Comparison of ENCODE assay signal across 1 cellular context in genomic region chr10:119270893-119271361, GRCh38.
TF ChIP-seq lines count a peak whose summit lies in the region.

No MANE protein-coding gene starts in this region.

TF ChIP-seq in K562, 482 proteins besides CTCF, POLR2A, EP300 and RAD21 (continued from another document and continues in another):
- TF ChIP-seq CEBPZ (IDR thresholded peaks at IDR 0.05; ENCODE audit: borderline replicate concordance, low read depth, low read length) (no peak), GABPB1 (CRISPR knock-in tag; IDR thresholded peaks at IDR 0.05) (no peak), TFAP4 (CRISPR knock-in tag; IDR thresholded peaks at IDR 0.05; ENCODE audit: borderline replicate concordance) (no peak), ZNF79 (CRISPR knock-in tag; IDR thresholded peaks at IDR 0.05; ENCODE audit: low read depth) (no peak), ZBTB26 (CRISPR knock-in tag; IDR thresholded peaks at IDR 0.05) (no peak), ZNF384 (IDR thresholded peaks at IDR 0.05; ENCODE audit: low read depth, low read length) (no peak), KLF1 (tag; IDR thresholded peaks at IDR 0.05) (no peak), ARID1B (IDR thresholded peaks at IDR 0.05) (0 out of 2 replicates have a peak, but pooled peaks have one; percentile 27), SAP30 (IDR thresholded peaks at IDR 0.05; ENCODE audit: borderline replicate concordance, insufficient read depth, low read depth, low read length, poor library complexity, severe bottlenecking) (no peak), HDAC6 (IDR thresholded peaks at IDR 0.05; ENCODE audit: low read depth, low read length) (no peak), CBX8 (IDR thresholded peaks at IDR 0.05; ENCODE audit: borderline replicate concordance, extremely low read depth, low read depth, low read length, poor library complexity, severe bottlenecking) (no peak), FOXP4 (CRISPR knock-in tag; IDR thresholded peaks at IDR 0.05; ENCODE audit: borderline replicate concordance) (no peak), CREB3L1 (IDR thresholded peaks at IDR 0.05; ENCODE audit: borderline replicate concordance, low read depth) (peak; percentile 53; the same call in 1 of the 2 replicates), DEAF1 (CRISPR knock-in tag; IDR thresholded peaks at IDR 0.05) (no peak), ZNF124 (CRISPR knock-in tag; IDR thresholded peaks at IDR 0.05) (no peak), DMBX1 (CRISPR knock-in tag; IDR thresholded peaks at IDR 0.05; ENCODE audit: borderline replicate concordance) (no peak), RBM25 (IDR thresholded peaks at IDR 0.05; ENCODE audit: low read depth, low read length, severe bottlenecking) (no peak), SMAD4 (CRISPR knock-in tag; conservative IDR thresholded peaks at IDR 0.05) (peak; percentile 29; the same call in 1 of the 2 replicates), ZFPM2 (CRISPR knock-in tag; IDR thresholded peaks at IDR 0.05) (no peak), FOXA3 (CRISPR knock-in tag; conservative IDR thresholded peaks at IDR 0.05 in 1 of 2, IDR thresholded peaks at IDR 0.05 in 1 of 2) (no peak), NRF1 (conservative IDR thresholded peaks at IDR 0.05 in 1 of 2, IDR thresholded peaks at IDR 0.05 in 1 of 2) (peak; percentile 40 to 47; a peak in 3 of 4 replicates), CUX1 (CRISPR knock-in tag; IDR thresholded peaks at IDR 0.05) (no peak), ZNF354B (CRISPR knock-in tag; IDR thresholded peaks at IDR 0.05) (no peak), E2F4 (CRISPR knock-in tag; IDR thresholded peaks at IDR 0.05; ENCODE audit: low read depth) (no peak), FOXM1 (IDR thresholded peaks at IDR 0.05; ENCODE audit: low read depth) (no peak), FOXM1 (CRISPR knock-in tag; IDR thresholded peaks at IDR 0.05; ENCODE audit: low read depth) (no peak), RNF2 (IDR thresholded peaks at IDR 0.05) (no peak; the same call in 1 of the 2 replicates), ZC3H11A (IDR thresholded peaks at IDR 0.05; ENCODE audit: low read depth, low read length) (no peak), PCBP2 (IDR thresholded peaks at IDR 0.05; ENCODE audit: low read depth, low read length, poor library complexity, severe bottlenecking) (no peak), ETV1 (tag; conservative IDR thresholded peaks at IDR 0.05; ENCODE audit: low read depth) (peak; percentile 69; the same call in 1 of the 2 replicates), HCFC1 (IDR thresholded peaks at IDR 0.05; ENCODE audit: low read depth, low read length) (no peak), ZSCAN32 (CRISPR knock-in tag; IDR thresholded peaks at IDR 0.05) (no peak), HBP1 (CRISPR knock-in tag; IDR thresholded peaks at IDR 0.05) (no peak), ZNF583 (CRISPR knock-in tag; IDR thresholded peaks at IDR 0.05) (no peak), PHB (CRISPR knock-in tag; IDR thresholded peaks at IDR 0.05) (no peak), DACH1 (IDR thresholded peaks at IDR 0.05; ENCODE audit: partially characterized antibody) (peak; percentile 14), USF1 (CRISPR knock-in tag; IDR thresholded peaks at IDR 0.05) (no peak), L3MBTL2 (IDR thresholded peaks at IDR 0.05) (peak; percentile 71), ZNF217 (CRISPR knock-in tag; IDR thresholded peaks at IDR 0.05) (no peak), GABPA (tag; conservative IDR thresholded peaks at IDR 0.05; ENCODE audit: low read depth) (peak; percentile 69), STAT5B (CRISPR knock-in tag; IDR thresholded peaks at IDR 0.05) (no peak), ZNF75A (CRISPR knock-in tag; IDR thresholded peaks at IDR 0.05) (no peak)
